In the genomic region with DNA sequence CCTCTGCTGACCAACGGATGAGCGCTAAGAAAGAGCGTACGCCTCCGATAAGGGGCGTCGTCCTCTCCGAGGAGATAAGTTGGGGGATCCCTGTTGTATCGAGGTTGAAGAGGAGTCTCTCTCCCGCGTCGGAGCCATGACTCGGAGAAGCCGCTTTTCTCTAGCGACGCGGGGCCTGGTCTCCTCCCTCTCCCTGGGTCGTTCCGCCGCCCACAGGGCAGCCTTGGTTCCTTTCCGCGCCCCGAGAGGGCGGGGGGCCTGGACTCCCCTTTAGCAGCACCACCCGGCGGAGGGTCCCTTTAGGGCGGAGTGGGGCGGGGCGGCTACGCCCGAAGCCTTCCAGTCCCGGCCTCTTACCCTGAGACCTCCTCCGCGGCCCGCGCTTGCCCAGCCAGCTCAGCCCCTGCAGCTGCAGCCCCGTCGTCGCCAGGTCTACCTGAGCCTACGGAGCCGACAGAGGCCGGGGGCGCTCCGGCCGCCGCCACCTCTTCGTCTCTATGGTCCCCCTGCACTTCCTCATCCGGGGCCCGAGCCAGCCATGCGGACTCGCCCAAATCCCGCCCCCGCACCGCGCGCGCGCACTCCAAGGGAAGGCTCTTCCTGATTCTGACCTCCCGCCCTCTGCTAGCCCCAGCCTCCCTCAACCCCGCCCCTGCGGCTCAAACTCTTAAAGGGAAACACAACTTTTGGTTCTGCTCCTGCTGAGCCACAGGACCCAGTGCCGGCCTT, we compare ENCODE assay signal across 8 cellular contexts. TPM values are rescaled to one million over a fixed set of nuclear protein-coding genes. Genes with fewer than 3 reads are reported as not detected.
A peak's percentile ranks its signal among the peaks of the same experiment; 100 is the strongest.
DNase-seq lines count a peak whose midpoint lies in the region; ATAC-seq and TF ChIP-seq lines count a peak whose summit lies in the region.

Gene PRR14L (minus strand): TSS at position 497 of the 729 bp plus-strand sequence. CDS start 11,272 bp downstream, outside the sequence.

- peaks cover 45% of the 10 kb centered on the region for H3K79me2 ChIP-seq in smooth muscle cell (ENCODE audit: low read depth)

- no peak for TF ChIP-seq CTCF in AG09309 (IDR thresholded peaks at IDR 0.05; ENCODE audit: control insufficient read depth, insufficient read depth, low read depth, low read length, missing control alignments)
- TF ChIP-seq CTCF in smooth muscle cell (IDR thresholded peaks at IDR 0.05; ENCODE audit: borderline replicate concordance, insufficient read depth, poor library complexity, severe bottlenecking): no peak

- H3K4me3 ChIP-seq in AG09309 (ENCODE audit: control insufficient read depth, low read depth, low read length): peak within 1 kb of the TSS; percentile 94
- peak within 1 kb of the TSS; percentile 83 for H3K4me3 ChIP-seq in smooth muscle cell

- peaks cover 5% of the 10 kb centered on the region for H3F3A ChIP-seq in smooth muscle cell (ENCODE audit: low read depth)

- H3K9ac ChIP-seq in smooth muscle cell (ENCODE audit: low read depth): peak within 1 kb of the TSS; percentile 92

- peak; percentile 54 for ATAC-seq in GM19025 (IDR thresholded peaks at IDR 0.05; ENCODE audit: low read depth, unreplicated experiment)
- peak; percentile 63 for ATAC-seq in HG03280 (IDR thresholded peaks at IDR 0.05; ENCODE audit: unreplicated experiment)

- H3K27ac ChIP-seq in caudate nucleus (ENCODE audit: low read depth, low read length) (peak within 1 kb of the TSS; percentile 85), smooth muscle cell (ENCODE audit: low read depth) (peak within 1 kb of the TSS; percentile 72)

- no peaks in the 10 kb centered on the region for H3K36me3 ChIP-seq in smooth muscle cell (ENCODE audit: low read depth)

- DNase-seq in AG09309 (ENCODE audit: low read depth) (peak; percentile 50), NCI-H345 treated with DMSO at 0.1 percent for 48 hours (lab: John Stamatoyannopoulos, UW; ENCODE audit: unreplicated experiment) (peak; percentile 82), caudate nucleus (lab: John Stamatoyannopoulos, UW) (peak; percentile 56 to 99 (median 97)), iPS-NIHi7 (ENCODE audit: extremely low spot score) (peak; percentile 94), smooth muscle cell (lab: John Stamatoyannopoulos, UW; ENCODE audit: unreplicated experiment) (peak; percentile 93)
- DNase-seq in activated CD4-positive, CD25-positive, alpha-beta regulatory T cell (lab: John Stamatoyannopoulos, UW): peak; percentile 97 to 99 (median 98)

- WGBS in smooth muscle cell (ENCODE audit: low lambda C conversion rate): under 1% methylated on average over 51 of the region's 62 CpGs

- peaks cover 42% of the 10 kb centered on the region for H3K4me1 ChIP-seq in smooth muscle cell (ENCODE audit: low read depth)

- H3K9me3 ChIP-seq in smooth muscle cell (replicated peaks; ENCODE audit: low read depth): no peaks in the 10 kb centered on the region

- peak within 1 kb of the TSS; percentile 90 for H3K4me2 ChIP-seq in smooth muscle cell

- H3K27me3 ChIP-seq in smooth muscle cell (ENCODE audit: low read depth): no peaks in the 10 kb centered on the region

- H2AFZ ChIP-seq in smooth muscle cell (ENCODE audit: low read depth): peak within 1 kb of the TSS; percentile 92

- H4K20me1 ChIP-seq in smooth muscle cell (ENCODE audit: low read depth): peaks cover 4% of the 10 kb centered on the region

RNA-seq across cellular contexts. Expression of gene PRR14L, which starts in this region (rescaled TPM):
- total RNA-seq in smooth muscle cell: 20.6 and 22.4 TPM in 2 replicates
- polyA plus RNA-seq in smooth muscle cell: 9.2 and 12.8 TPM in 2 replicates

Comparison
In these comparisons a context has a peak if more than half of its experiments do, and no peak if none do; other contexts are left out.
1. Peak in every context shown above with its lines: DNase-seq, ATAC-seq, H3K4me3 ChIP-seq and H3K27ac ChIP-seq.